ENCODE assay signal across 10 cellular contexts in genomic region chr22:46674367-46674781, GRCh38. TPM values are rescaled to one million over a fixed set of nuclear protein-coding genes. Genes with fewer than 3 reads are reported as not detected.
A peak's percentile ranks its signal among the peaks of the same experiment; 100 is the strongest.
DNase-seq lines count a peak whose midpoint lies in the region; ATAC-seq and TF ChIP-seq lines count a peak whose summit lies in the region.
"Had no signal": no experiment of that assay in that cellular context is flagged by ENCODE, and none has a peak within 500 bp of the region (broad histone marks: within the 10 kb centered on the region; RNA-seq: fewer than 3 reads in every experiment).

No MANE protein-coding gene starts in this region.

- peaks cover 3% of the 10 kb centered on the region; the same call in 1 of the 2 replicates for H3K4me1 ChIP-seq in BE2C
- H3K4me1 ChIP-seq: pancreas had no signal

- peak; percentile 21 for ATAC-seq in esophagus mucosa
- ATAC-seq: K562 had no signal

- POLR2A ChIA-PET in HEK293T (lab: Yijun Ruan, JAX), result no interaction called here

- H3K4me3 ChIP-seq in BE2C (ENCODE audit: low read depth, low read length), result no peak overlapping the region
- H3K4me3 ChIP-seq: K562, pancreas had no signal

- CTCF ChIA-PET in HEK293T (lab: Yijun Ruan, JAX), result no interaction called here

- no peak for TF ChIP-seq CTCF in BE2C (IDR thresholded peaks at IDR 0.05; ENCODE audit: low read depth, low read length)

- no peaks in the 10 kb centered on the region for H3K27me3 ChIP-seq in BE2C
- H3K27me3 ChIP-seq: pancreas had no signal

- no peaks in the 10 kb centered on the region for H3K9me3 ChIP-seq in BE2C
- H3K9me3 ChIP-seq: pancreas had no signal

- peaks cover 75% of the 10 kb centered on the region for H3K36me3 ChIP-seq in BE2C

- peak; percentile 74 for DNase-seq in GDM1 (lab: John Stamatoyannopoulos, UW)
- peak; percentile 89 to 95 for DNase-seq in activated CD4-positive, alpha-beta T cell treated with anti-CD3 and anti-CD28 coated beads, Interleukin-2, amount 50 U/mL, for 24 hours (ENCODE audit: low read depth in 1 of 2, low spot score in 1 of 2)
- DNase-seq in stimulated activated CD4-positive, alpha-beta T cell treated with anti-CD3 and anti-CD28 coated beads, Interleukin-2, amount 100 ng/mL, for 24 hours, result peak; percentile 92 to 98
- DNase-seq in BE2C, result no peak
- no peak for DNase-seq in HEK293T (ENCODE audit: extremely low spot score)
- no peak for DNase-seq in NK-92 (lab: John Stamatoyannopoulos, UW; ENCODE audit: unreplicated experiment)
- no peak for DNase-seq in T1000 (lab: John Stamatoyannopoulos, UW)
- DNase-seq: pancreas had no signal

TF ChIP-seq in HEK293T, 16 proteins besides CTCF, POLR2A, EP300 and RAD21:
- TF ChIP-seq FOXA1 (IDR thresholded peaks at IDR 0.05) (no peak), CTBP1 (IDR thresholded peaks at IDR 0.05; ENCODE audit: borderline replicate concordance) (no peak), ARNT (IDR thresholded peaks at IDR 0.05) (no peak), SP1 (IDR thresholded peaks at IDR 0.05) (no peak), L3MBTL2 (conservative IDR thresholded peaks at IDR 0.05) (no peak), ZNF384 (IDR thresholded peaks at IDR 0.05) (no peak), TARDBP (IDR thresholded peaks at IDR 0.05) (no peak), FOXM1 (IDR thresholded peaks at IDR 0.05; ENCODE audit: borderline replicate concordance) (no peak), BHLHE40 (IDR thresholded peaks at IDR 0.05; ENCODE audit: borderline replicate concordance) (no peak), ELF4 (IDR thresholded peaks at IDR 0.05) (no peak), PKNOX1 (IDR thresholded peaks at IDR 0.05) (no peak), NFRKB (IDR thresholded peaks at IDR 0.05) (no peak)
TF ChIP-seq in HEK293T: peak in this region for 0.

RNA-seq across cellular contexts. Expression of gene GRAMD4, which starts 54.2 kb away (rescaled TPM):
- 37.7 TPM for total RNA-seq in esophagus mucosa
- 53.7 TPM for polyA plus RNA-seq in BE2C (2012; ENCODE audit: insufficient read depth, insufficient read length, low read depth)

Comparison
In these comparisons a context has a peak if more than half of its experiments do, and no peak if none do; other contexts are left out.
1. DNase-seq: peak in GDM1 (single experiment), activated CD4-positive, alpha-beta T cell treated with anti-CD3 and anti-CD28 coated beads, Interleukin-2, amount 50 U/mL, for 24 hours (2 of 2) and stimulated activated CD4-positive, alpha-beta T cell treated with anti-CD3 and anti-CD28 coated beads, Interleukin-2, amount 100 ng/mL, for 24 hours (2 of 2); none in BE2C (single experiment), HEK293T (single experiment), NK-92 (single experiment) and T1000 (single experiment).